In genomic region chr14:69151458-69152180, GRCh38 we compare ENCODE assay signal across 8 cellular contexts.
A peak's percentile ranks its signal among the peaks of the same experiment; 100 is the strongest.
DNase-seq lines count a peak whose midpoint lies in the region; ATAC-seq and TF ChIP-seq lines count a peak whose summit lies in the region.

No MANE protein-coding gene starts in this region.

- in situ Hi-C loops in astrocyte of the cerebellum (cut with HindIII; ENCODE audit: low sequenced_read_pairs): no loop called here

- H3K4me3 ChIP-seq in astrocyte of the cerebellum (ENCODE audit: low read depth, low read length): peak overlapping the region; percentile 89
- H3K4me3 ChIP-seq in retinal pigment epithelial cell (ENCODE audit: low read length): peak overlapping the region; percentile 89

- TF ChIP-seq CTCF in astrocyte of the cerebellum (IDR thresholded peaks at IDR 0.05; ENCODE audit: low read depth, low read length, missing control alignments) (peak; percentile 41), retinal pigment epithelial cell (conservative IDR thresholded peaks at IDR 0.05; ENCODE audit: low read depth, low read length) (peak; percentile 42)

- ATAC-seq in HG02642 (IDR thresholded peaks at IDR 0.05; ENCODE audit: poor library complexity, unreplicated experiment) (peak; percentile 53), GM18519 (IDR thresholded peaks at IDR 0.05; ENCODE audit: low FRiP score, unreplicated experiment) (no peak)

- peak; percentile 46 for DNase-seq in GF-D8 (lab: John Stamatoyannopoulos, UW)
- peak; percentile 77 for DNase-seq in NCI-H1694 treated with DMSO at 0.1 percent for 48 hours (lab: John Stamatoyannopoulos, UW)
- DNase-seq in T1000 (lab: John Stamatoyannopoulos, UW): peak; percentile 45
- DNase-seq in astrocyte of the cerebellum (ENCODE audit: low read depth): no peak
- peak; percentile 77 to 83 for DNase-seq in hippocampal formation (lab: John Stamatoyannopoulos, UW)
- no peak for DNase-seq in retinal pigment epithelial cell (ENCODE audit: low read depth)

Comparison
In these comparisons a context has a peak if more than half of its experiments do, and no peak if none do; other contexts are left out.
1. DNase-seq: peak in GF-D8 (single experiment), NCI-H1694 treated with DMSO at 0.1 percent for 48 hours (single experiment), T1000 (single experiment) and hippocampal formation (2 of 2); none in astrocyte of the cerebellum (single experiment) and retinal pigment epithelial cell (single experiment).